ENCODE assay signal across 22 cellular contexts in the genomic region with DNA sequence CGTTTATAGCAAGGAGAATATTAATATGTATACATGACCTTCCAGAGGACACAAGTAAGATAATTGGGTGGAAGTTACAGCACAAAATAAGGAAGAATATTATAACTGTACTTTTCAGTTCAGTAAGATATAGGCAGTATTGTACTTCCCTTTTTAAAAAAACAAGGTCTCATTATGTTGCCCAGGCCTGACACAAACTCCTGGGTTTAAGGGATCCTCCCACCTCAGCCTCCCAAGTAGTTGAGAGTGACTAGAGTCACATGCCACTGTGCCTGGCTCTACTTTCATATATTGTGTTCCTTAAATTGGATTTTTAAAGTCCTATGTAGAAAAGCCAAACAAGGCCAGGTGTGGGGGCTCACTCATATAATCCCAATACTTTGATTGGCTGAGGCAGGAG.
A peak's percentile ranks its signal among the peaks of the same experiment; 100 is the strongest.
DNase-seq lines count a peak whose midpoint lies in the region; TF ChIP-seq lines count a peak whose summit lies in the region.
"Had no signal": no experiment of that assay in that cellular context is flagged by ENCODE, and none has a peak within 500 bp of the region (broad histone marks: within the 10 kb centered on the region; RNA-seq: fewer than 3 reads in every experiment).

No MANE protein-coding gene starts in this region.

- H3F3A ChIP-seq in MM.1S (ENCODE audit: insufficient read depth, low read length), result no peaks in the 10 kb centered on the region

- H3K9ac ChIP-seq in MM.1S (ENCODE audit: low read length), result no peak overlapping the region
- H3K9ac ChIP-seq: BLaER1 had no signal

- H3K79me2 ChIP-seq in MM.1S (ENCODE audit: low read length), result no peaks in the 10 kb centered on the region

- no peaks in the 10 kb centered on the region for H3K9me3 ChIP-seq in MM.1S (replicated peaks; ENCODE audit: insufficient read depth, low read length)
- H3K9me3 ChIP-seq: BLaER1, SJSA1 had no signal

- no peaks in the 10 kb centered on the region for H3K9me2 ChIP-seq in MM.1S (replicated peaks; ENCODE audit: insufficient read depth, low read length)

- no peak overlapping the region for H3K4me2 ChIP-seq in MM.1S (ENCODE audit: low read depth, low read length)
- H3K4me2 ChIP-seq: BLaER1, GM23338 had no signal

- no peak overlapping the region for H3K4me3 ChIP-seq in MM.1S (ENCODE audit: low read length)
- H3K4me3 ChIP-seq: BLaER1, GM23338, SJSA1 had no signal

- no peak overlapping the region for H2AFZ ChIP-seq in MM.1S (ENCODE audit: low read length)
- H2AFZ ChIP-seq: GM23338 had no signal

- no peaks in the 10 kb centered on the region for H3K4me1 ChIP-seq in MM.1S (ENCODE audit: low read length)
- H3K4me1 ChIP-seq: BLaER1, SJSA1 had no signal

- no peak for TF ChIP-seq CTCF in MM.1S (IDR thresholded peaks at IDR 0.05; ENCODE audit: low read length)

- no peak overlapping the region for H3K27ac ChIP-seq in MM.1S (ENCODE audit: low read length)
- H3K27ac ChIP-seq: BLaER1, SJSA1 had no signal

- H3K27me3 ChIP-seq in MM.1S (replicated peaks; ENCODE audit: insufficient read depth, low read length), result no peaks in the 10 kb centered on the region
- H3K27me3 ChIP-seq: BLaER1, SJSA1 had no signal

- no peaks in the 10 kb centered on the region for H3K36me3 ChIP-seq in MM.1S (replicated peaks; ENCODE audit: insufficient read depth, low read length)
- H3K36me3 ChIP-seq: BLaER1, SJSA1 had no signal

- peak; percentile 5 for DNase-seq in NOMO-1 treated with DMSO at 0.1 percent for 48 hours (lab: John Stamatoyannopoulos, UW; ENCODE audit: unreplicated experiment)
- no peak for DNase-seq in NOMO-1 treated with dmso at 0.1 percent for 144 hours (lab: John Stamatoyannopoulos, UW; ENCODE audit: unreplicated experiment)
- DNase-seq in MV-4-11 (lab: John Stamatoyannopoulos, UW), result peak; percentile 70
- DNase-seq in SKM-1 treated with dmso at 0.1 percent for 144 hours (lab: John Stamatoyannopoulos, UW; ENCODE audit: unreplicated experiment), result peak; percentile 55
- DNase-seq in GF-D8 (lab: John Stamatoyannopoulos, UW), result no peak
- DNase-seq in DMS 273 treated with DMSO at 0.1 percent for 48 hours (lab: John Stamatoyannopoulos, UW), result no peak
- DNase-seq in MM.1S, result no peak
- DNase-seq: 8988T; ACHN; CD4-positive, alpha-beta T cell; DMS53; H9; NCI-H1105; NCI-H1436 treated with DMSO at 0.1 percent for 48 hours; NCI-H187 treated with DMSO at 0.1 percent for 48 hours; NCI-H524; NCI-H748 treated with DMSO at 0.1 percent for 48 hours; NK-92 treated with Interleukin-12 subunit alpha and Interleukin-12 subunit beta, amount 100 ng/mL, for 24 hours; SW 1271 had no signal

- H4K20me1 ChIP-seq in MM.1S (ENCODE audit: insufficient read depth, low read length), result no peaks in the 10 kb centered on the region
- H4K20me1 ChIP-seq: BLaER1 had no signal

Comparison
In these comparisons a context has a peak if more than half of its experiments do, and no peak if none do; other contexts are left out.
1. DNase-seq: peak in NOMO-1 treated with DMSO at 0.1 percent for 48 hours (single experiment), MV-4-11 (single experiment) and SKM-1 treated with dmso at 0.1 percent for 144 hours (single experiment); none in NOMO-1 treated with dmso at 0.1 percent for 144 hours (single experiment), GF-D8 (single experiment), DMS 273 treated with DMSO at 0.1 percent for 48 hours (single experiment) and MM.1S (single experiment).